1 cellular context compared by ENCODE assay signal in the genomic region with DNA sequence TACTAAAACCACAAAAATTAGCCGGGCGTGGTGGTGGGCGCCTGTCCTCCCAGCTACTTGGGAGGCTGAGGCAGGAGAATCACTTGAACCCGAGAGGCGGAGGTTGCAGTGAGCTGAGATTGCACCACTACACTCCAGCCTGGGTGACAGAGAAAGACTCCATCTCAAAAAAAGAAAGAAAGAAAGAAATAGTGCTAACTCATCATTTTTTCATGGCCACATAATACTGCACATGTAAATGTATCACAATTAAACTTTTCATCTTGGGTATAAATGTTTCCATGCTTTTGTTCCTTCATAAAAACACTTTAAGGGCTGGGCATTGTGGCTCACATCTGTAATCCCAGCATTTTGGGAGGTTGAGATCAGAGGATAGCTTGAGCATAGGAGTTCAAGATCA. TPM values are rescaled to one million over a fixed set of nuclear protein-coding genes. Genes with fewer than 3 reads are reported as not detected.
"Had no signal": no experiment of that assay in that cellular context is flagged by ENCODE, and none has a peak within 500 bp of the region (broad histone marks: within the 10 kb centered on the region; RNA-seq: fewer than 3 reads in every experiment).

No MANE protein-coding gene starts in this region.

RNA-seq across cellular contexts. Expression of gene ZNF423, which starts 15.9 kb away (rescaled TPM):
- total RNA-seq: HFFc6 had no signal
